Comparison of ENCODE assay signal across 4 cellular contexts in the genomic region with DNA sequence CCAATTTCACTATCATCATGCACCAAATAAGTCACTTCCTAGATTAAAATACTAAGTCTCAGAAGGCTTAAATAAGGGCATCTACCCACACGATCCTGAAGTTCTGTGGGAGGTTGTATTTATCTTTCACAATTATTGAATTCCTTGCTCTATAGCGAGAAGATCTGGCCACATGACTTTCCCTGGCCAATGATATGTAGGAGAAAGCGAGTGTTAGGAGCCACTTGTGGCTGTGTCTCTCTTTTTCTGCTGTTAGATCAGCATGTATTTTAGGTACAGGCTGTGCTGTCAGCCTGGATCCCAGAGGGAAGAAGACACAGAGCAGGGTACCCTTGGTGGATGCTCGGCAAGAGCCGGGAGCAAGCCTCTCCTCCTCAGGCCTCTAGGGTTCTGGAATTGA.
"Had no signal": no experiment of that assay in that cellular context is flagged by ENCODE, and none has a peak within 500 bp of the region (broad histone marks: within the 10 kb centered on the region; RNA-seq: fewer than 3 reads in every experiment).

No MANE protein-coding gene starts in this region.

- H3K4me3 ChIP-seq: K562 had no signal

- DNase-seq: IMR-90, KBM-7 had no signal

- H3K27ac ChIP-seq: HL-60 had no signal
